30 cellular contexts compared by ENCODE assay signal in the genomic region with DNA sequence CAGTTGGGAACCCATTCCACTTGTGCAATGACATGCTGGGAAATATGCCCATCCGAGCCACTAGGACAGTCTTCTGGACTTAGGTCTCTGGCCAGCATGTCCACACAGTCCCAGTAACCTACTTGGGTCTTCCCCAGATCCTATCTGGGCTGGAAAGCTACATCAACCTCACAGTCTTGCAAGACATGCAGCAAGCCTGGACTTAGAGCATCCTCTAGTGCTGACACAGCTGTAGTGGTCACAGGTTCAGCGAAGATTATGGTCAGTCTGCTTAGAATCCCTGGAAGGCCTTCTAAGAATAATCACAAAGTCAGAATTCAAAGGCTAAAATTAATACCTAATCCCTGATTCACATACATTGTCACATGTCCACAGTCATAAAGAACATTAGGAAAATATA.
"Had no signal": no experiment of that assay in that cellular context is flagged by ENCODE, and none has a peak within 500 bp of the region (broad histone marks: within the 10 kb centered on the region; RNA-seq: fewer than 3 reads in every experiment).

No MANE protein-coding gene starts in this region.

- H3K27ac Mint-ChIP-seq: memory B cell; naive thymus-derived CD4-positive, alpha-beta T cell; nephron; stimulated activated naive CD8-positive, alpha-beta T cell treated with anti-CD3 and anti-CD28 coated beads, Interleukin-15, amount 100 ng/mL, for 72 hours had no signal

- H3K27me3 ChIP-seq: esophagus squamous epithelium, heart right ventricle, right atrium auricular region, suprapubic skin, transverse colon, vagina had no signal

- H3K4me1 Mint-ChIP-seq: memory B cell; naive thymus-derived CD4-positive, alpha-beta T cell; nephron; stimulated activated naive CD8-positive, alpha-beta T cell treated with anti-CD3 and anti-CD28 coated beads, Interleukin-15, amount 100 ng/mL, for 72 hours had no signal

- H3K4me3 ChIP-seq: coronary artery, esophagus squamous epithelium, heart right ventricle, lung, prostate gland, right atrium auricular region, smooth muscle cell, suprapubic skin, transverse colon, vagina had no signal

- H3K27ac ChIP-seq: coronary artery, esophagus squamous epithelium, heart right ventricle, prostate gland, right atrium auricular region, suprapubic skin, transverse colon, vagina had no signal

- H3K36me3 Mint-ChIP-seq: memory B cell; naive thymus-derived CD4-positive, alpha-beta T cell had no signal

- H3K4me3 Mint-ChIP-seq: memory B cell; naive thymus-derived CD4-positive, alpha-beta T cell; nephron; stimulated activated naive CD8-positive, alpha-beta T cell treated with anti-CD3 and anti-CD28 coated beads, Interleukin-15, amount 100 ng/mL, for 72 hours had no signal

- H3K4me1 ChIP-seq: esophagus squamous epithelium, heart right ventricle, prostate gland, right atrium auricular region, suprapubic skin, transverse colon, vagina had no signal

- H3K4me2 ChIP-seq: smooth muscle cell had no signal

- H3K9me3 ChIP-seq: prostate gland, vagina had no signal

- H3K36me3 ChIP-seq: esophagus squamous epithelium, heart right ventricle, prostate gland, right atrium auricular region, suprapubic skin, transverse colon, vagina had no signal

- DNase-seq: dermis blood vessel endothelial cell; effector memory CD4-positive, alpha-beta T cell; erythroblast; esophagus squamous epithelium; foreskin melanocyte; glutamatergic neuron; heart right ventricle; hippocampal formation; midbrain; naive thymus-derived CD4-positive, alpha-beta T cell; nucleus accumbens; stimulated activated CD4-positive, alpha-beta T cell treated with anti-CD3 and anti-CD28 coated beads, Interleukin-12 subunit alpha, Interleukin-12 subunit beta, amount 100 ng/mL, for 4 hours; stimulated activated CD4-positive, alpha-beta T cell treated with anti-CD3 and anti-CD28 coated beads, Interleukin-1b, Interleukin-23, amount 100 ng/mL, for 48 hours; stimulated activated CD4-positive, alpha-beta T cell treated with anti-CD3 and anti-CD28 coated beads, Interleukin-4, amount 100 ng/mL, for 1 hour; stimulated activated CD8-positive, alpha-beta memory T cell treated with anti-CD3 and anti-CD28 coated beads, Interleukin-4, amount 100 ng/mL, for 48 hours; stimulated activated naive CD4-positive, alpha-beta T cell; stimulated activated naive CD8-positive, alpha-beta T cell treated with anti-CD3 and anti-CD28 coated beads, Interleukin-15, amount 100 ng/mL, for 72 hours; transverse colon had no signal

- FAIRE-seq: endometrium, keratinocyte had no signal

- ATAC-seq: heart right ventricle; sciatic nerve; stimulated activated naive CD8-positive, alpha-beta T cell treated with anti-CD3 and anti-CD28 coated beads, Interleukin-15, amount 100 ng/mL, for 72 hours had no signal

- H3K27me3 Mint-ChIP-seq: memory B cell; naive thymus-derived CD4-positive, alpha-beta T cell; stimulated activated naive CD8-positive, alpha-beta T cell treated with anti-CD3 and anti-CD28 coated beads, Interleukin-15, amount 100 ng/mL, for 72 hours had no signal
